ENCODE assay signal across 1 cellular context in genomic region chrX:134002921-134003615, GRCh38.
A peak's percentile ranks its signal among the peaks of the same experiment; 100 is the strongest.
TF ChIP-seq lines count a peak whose summit lies in the region.

No MANE protein-coding gene starts in this region.

TF ChIP-seq in HEK293, 187 proteins besides CTCF, POLR2A, EP300 and RAD21 (continued from another document):
- no peak for TF ChIP-seq ZBTB49 (tag by site-specific recombination; IDR thresholded peaks at IDR 0.05; ENCODE audit: low read depth)
- no peak for TF ChIP-seq ZNF423 (tag by site-specific recombination; IDR thresholded peaks at IDR 0.05)
- no peak for TF ChIP-seq ZNF692 (tag by site-specific recombination; IDR thresholded peaks at IDR 0.05)
- TF ChIP-seq ZNF26 (tag by site-specific recombination; IDR thresholded peaks at IDR 0.05) = no peak
- TF ChIP-seq IKZF3 (tag by site-specific recombination; IDR thresholded peaks at IDR 0.05) = peak; percentile 45; the same call in 1 of the 2 replicates
- TF ChIP-seq ZNF621 (tag by site-specific recombination; IDR thresholded peaks at IDR 0.05) = no peak
- TF ChIP-seq SCRT1 (tag by site-specific recombination; IDR thresholded peaks at IDR 0.05; ENCODE audit: borderline replicate concordance) = peak; percentile 94
- no peak for TF ChIP-seq ZSCAN16 (tag by site-specific recombination; IDR thresholded peaks at IDR 0.05)
- no peak for TF ChIP-seq ZNF510 (tag by site-specific recombination; IDR thresholded peaks at IDR 0.05; ENCODE audit: insufficient replicate concordance)
- no peak for TF ChIP-seq ZNF350 (tag by site-specific recombination; IDR thresholded peaks at IDR 0.05)
- TF ChIP-seq ZNF768 (tag by site-specific recombination; IDR thresholded peaks at IDR 0.05) = no peak
- no peak for TF ChIP-seq ZNF658 (tag by site-specific recombination; IDR thresholded peaks at IDR 0.05)
- TF ChIP-seq ZNF473 (tag by site-specific recombination; IDR thresholded peaks at IDR 0.05) = no peak
- TF ChIP-seq WT1 (tag by site-specific recombination; IDR thresholded peaks at IDR 0.05) = no peak
